Comparison of ENCODE assay signal across 5 cellular contexts in the genomic region with DNA sequence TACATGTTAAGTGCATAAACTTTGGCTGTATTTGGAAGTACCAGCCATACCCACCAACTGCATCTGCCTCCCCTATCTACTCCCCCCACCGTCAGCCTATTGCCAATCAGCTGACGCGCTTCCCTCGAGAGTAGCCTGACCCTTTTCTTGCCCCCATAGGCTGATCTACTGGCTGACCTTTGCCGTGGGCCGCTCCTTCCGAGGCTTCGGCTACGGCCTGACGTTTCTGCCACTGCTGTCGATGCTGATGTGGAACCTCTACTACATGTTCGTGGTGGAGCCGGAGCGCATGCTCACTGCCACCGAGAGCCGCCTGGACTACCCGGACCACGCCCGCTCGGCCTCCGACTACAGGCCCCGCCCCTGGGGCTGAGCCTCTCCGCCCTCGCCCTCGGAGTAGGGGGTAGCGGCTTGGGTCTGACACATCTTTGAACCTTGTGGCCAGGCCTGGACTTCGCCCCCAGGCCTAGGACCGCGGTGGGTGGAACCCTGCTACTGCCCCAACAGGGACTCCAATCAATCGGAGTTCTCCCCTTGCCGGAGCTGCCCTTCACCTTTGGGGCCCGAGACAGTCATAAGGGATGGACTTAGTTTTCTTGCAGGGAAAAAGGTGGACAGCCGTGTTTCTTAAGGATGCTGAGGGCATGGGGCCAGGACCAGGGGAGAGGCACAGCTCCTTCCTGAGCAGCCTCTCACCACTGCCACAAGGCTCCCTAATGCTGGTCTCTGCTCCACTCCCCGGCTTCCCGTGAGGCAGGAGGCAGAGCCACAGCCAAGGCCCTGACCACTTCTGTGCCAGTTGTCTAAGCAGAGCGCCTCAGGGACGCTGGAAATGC. TPM values are rescaled to one million over a fixed set of nuclear protein-coding genes. Genes with fewer than 3 reads are reported as not detected.
DNase-seq lines count a peak whose midpoint lies in the region; ATAC-seq and TF ChIP-seq lines count a peak whose summit lies in the region.

No MANE protein-coding gene starts in this region.

- peak overlapping the region; percentile 37 for H3K27ac ChIP-seq in right cardiac atrium (ENCODE audit: low read length)
- peak overlapping the region; percentile 77 for H3K27ac ChIP-seq in smooth muscle cell (ENCODE audit: low read depth)

- peak overlapping the region; percentile 73 for H2AFZ ChIP-seq in smooth muscle cell (ENCODE audit: low read depth)

- 10% methylated on average over 37 of the region's 37 CpGs for WGBS in right cardiac atrium
- 14% methylated on average over 37 of the region's 37 CpGs for WGBS in smooth muscle cell (ENCODE audit: low lambda C conversion rate)

- peak; percentile 66 for ATAC-seq in HG02571 (IDR thresholded peaks at IDR 0.05; ENCODE audit: unreplicated experiment)
- ATAC-seq in right cardiac atrium = peak; percentile 96
- ATAC-seq in HG02870 (IDR thresholded peaks at IDR 0.05; ENCODE audit: unreplicated experiment) = no peak

- H3K4me1 ChIP-seq in right cardiac atrium (ENCODE audit: control insufficient read depth, insufficient read depth, low read length) (peaks cover 3% of the 10 kb centered on the region), smooth muscle cell (ENCODE audit: low read depth) (peaks cover 16% of the 10 kb centered on the region)

- H3K4me3 ChIP-seq in WI38 (ENCODE audit: low read depth, low read length) (peak overlapping the region; percentile 52), right cardiac atrium (ENCODE audit: low read length) (peak overlapping the region; percentile 38), smooth muscle cell (peak overlapping the region; percentile 57)

- no peaks in the 10 kb centered on the region for H4K20me1 ChIP-seq in smooth muscle cell (ENCODE audit: low read depth)

- TF ChIP-seq CTCF in WI38 (IDR thresholded peaks at IDR 0.05; ENCODE audit: low read depth, low read length) = no peak
- no peak for TF ChIP-seq CTCF in smooth muscle cell (IDR thresholded peaks at IDR 0.05; ENCODE audit: borderline replicate concordance, insufficient read depth, poor library complexity, severe bottlenecking)

- peaks cover 6% of the 10 kb centered on the region for H3K79me2 ChIP-seq in smooth muscle cell (ENCODE audit: low read depth)

- DNase-seq in right cardiac atrium (peak; percentile 94 to 97 (median 97)), smooth muscle cell (lab: John Stamatoyannopoulos, UW; ENCODE audit: unreplicated experiment) (peak; percentile 82)

- intact Hi-C loops in right cardiac atrium (cut with DNase I) = no loop called here

- peak overlapping the region; percentile 90 for H3K4me2 ChIP-seq in smooth muscle cell

- H3F3A ChIP-seq in smooth muscle cell (ENCODE audit: low read depth) = peaks cover 6% of the 10 kb centered on the region

- H3K9me3 ChIP-seq in right cardiac atrium (ENCODE audit: control insufficient read depth, low read length) (no peaks in the 10 kb centered on the region), smooth muscle cell (replicated peaks; ENCODE audit: low read depth) (no peaks in the 10 kb centered on the region)

- H3K27me3 ChIP-seq in right cardiac atrium (ENCODE audit: control insufficient read depth, insufficient read depth) (no peaks in the 10 kb centered on the region), smooth muscle cell (ENCODE audit: low read depth) (no peaks in the 10 kb centered on the region)

- H3K9ac ChIP-seq in smooth muscle cell (ENCODE audit: low read depth) = peak overlapping the region; percentile 56

- H3K36me3 ChIP-seq in smooth muscle cell (ENCODE audit: low read depth) = no peaks in the 10 kb centered on the region

RNA-seq across cellular contexts. Expression of a gene that starts 4.0 kb away (rescaled TPM):
- total RNA-seq in right cardiac atrium = 10 to 100 TPM; 19.8 to 28.4 (median 25.5) TPM
- 22.0 TPM for polyA plus RNA-seq in right cardiac atrium
- total RNA-seq in smooth muscle cell = 62.4 and 89.8 TPM in 2 replicates
- 65.0 and 85.8 TPM in 2 replicates for polyA plus RNA-seq in smooth muscle cell

RNA-seq across cellular contexts. Expression of a gene that starts 7.3 kb away (rescaled TPM):
- total RNA-seq in right cardiac atrium (1 to 10 TPM in 3 of 4 donors, under 1 TPM in 1; 0.95 to 2.4 (median 1.9) TPM), smooth muscle cell (2.5 and 8.9 TPM in 2 replicates)
- polyA plus RNA-seq in right cardiac atrium (1.9 TPM), smooth muscle cell (6.9 and 18.9 TPM in 2 replicates)

RNA-seq across cellular contexts. Expression of a gene that starts 7.7 kb away (rescaled TPM):
- not detected for total RNA-seq in right cardiac atrium
- polyA plus RNA-seq in right cardiac atrium = not detected
- total RNA-seq in smooth muscle cell = not detected in 2 replicates
- not detected in 2 replicates for polyA plus RNA-seq in smooth muscle cell

RNA-seq across cellular contexts. Expression of a gene that starts 8.8 kb away (rescaled TPM):
- total RNA-seq in right cardiac atrium (10 to 100 TPM; 55.2 to 73.6 (median 62.2) TPM), smooth muscle cell (42.8 and 47.4 TPM in 2 replicates)
- polyA plus RNA-seq in right cardiac atrium (55.3 TPM), smooth muscle cell (42.3 and 57.2 TPM in 2 replicates)

RNA-seq across cellular contexts. Expression of a gene that starts 43.6 kb away (rescaled TPM):
- 1 to 10 TPM in 2 of 4 donors, under 1 TPM in 2; 0.68 to 1.5 (median 0.95) TPM for total RNA-seq in right cardiac atrium
- 1.3 TPM for polyA plus RNA-seq in right cardiac atrium
- 1.3 and 3.0 TPM in 2 replicates for total RNA-seq in smooth muscle cell
- polyA plus RNA-seq in smooth muscle cell = 2.7 and 4.4 TPM in 2 replicates
